Comparison of ENCODE assay signal across 17 cellular contexts in genomic region chr12:41509655-41510054, GRCh38.
"Had no signal": no experiment of that assay in that cellular context is flagged by ENCODE, and none has a peak within 500 bp of the region (broad histone marks: within the 10 kb centered on the region; RNA-seq: fewer than 3 reads in every experiment).

No MANE protein-coding gene starts in this region.

- ATAC-seq: activated CD4-positive, alpha-beta T cell treated with anti-CD3 and anti-CD28 coated beads for 36 hours; esophagus mucosa; sciatic nerve; T-helper 17 cell; upper lobe of right lung had no signal

- H2AFZ ChIP-seq: hepatocyte had no signal

- H3K4me2 ChIP-seq: hepatocyte had no signal

- H3K27me3 ChIP-seq: adrenal gland, colonic mucosa, hepatocyte, spleen, upper lobe of right lung had no signal

- H3K36me3 ChIP-seq: adrenal gland, colonic mucosa, spleen, thoracic aorta, upper lobe of right lung, WERI-Rb-1 had no signal

- H3K9me3 ChIP-seq: adrenal gland, colonic mucosa, spleen, thoracic aorta, upper lobe of right lung had no signal

- DNase-seq: activated CD4-positive, alpha-beta memory T cell treated with anti-CD3 and anti-CD28 coated beads, Interleukin-2, amount 10 ng/mL, durations not matched to agents 7 days and 5 days; activated CD4-positive, alpha-beta T cell treated with anti-CD3 and anti-CD28 coated beads for 36 hours; activated effector memory CD4-positive, alpha-beta T cell treated with Interleukin-2 at 50 U/mL for 16 hours; activated T-cell treated with anti-CD3 and anti-CD28 coated beads, Interleukin-2, amount 50 U/mL, for 24 hours; adrenal gland; central memory CD4-positive, alpha-beta T cell; colonic mucosa; nephron progenitor cell; spleen; stimulated activated CD4-positive, alpha-beta T cell treated with anti-CD3 and anti-CD28 coated beads, Interleukin-1b, Interleukin-23, amount 100 ng/mL, for 48 hours; T-helper 17 cell; upper lobe of right lung; WERI-Rb-1 had no signal

- H3K27ac ChIP-seq: adrenal gland, colonic mucosa, hepatocyte, spleen, thoracic aorta, upper lobe of right lung, WERI-Rb-1 had no signal

- H3K4me3 ChIP-seq: adrenal gland, colonic mucosa, hepatocyte, spleen, thoracic aorta, upper lobe of right lung had no signal

- H3K79me2 ChIP-seq: hepatocyte had no signal

- H3K4me1 ChIP-seq: adrenal gland, colonic mucosa had no signal
